ENCODE assay signal across 30 cellular contexts in genomic region chr6:19865178-19865577, GRCh38. TPM values are rescaled to one million over a fixed set of nuclear protein-coding genes. Genes with fewer than 3 reads are reported as not detected.
DNase-seq lines count a peak whose midpoint lies in the region; ATAC-seq and TF ChIP-seq lines count a peak whose summit lies in the region.
"Had no signal": no experiment of that assay in that cellular context is flagged by ENCODE, and none has a peak within 500 bp of the region (broad histone marks: within the 10 kb centered on the region; RNA-seq: fewer than 3 reads in every experiment).

No MANE protein-coding gene starts in this region.

- no peaks in the 10 kb centered on the region for H3K36me3 ChIP-seq in left ventricle myocardium inferior
- H3K36me3 ChIP-seq: neural progenitor cell, SJCRH30, suprapubic skin, upper lobe of right lung had no signal

- peak; percentile 54 for DNase-seq in NCI-H510A treated with DMSO at 0.1 percent for 48 hours (lab: John Stamatoyannopoulos, UW)
- DNase-seq in NCI-H510A (lab: John Stamatoyannopoulos, UW), result no peak
- DNase-seq in NCI-H146 (lab: John Stamatoyannopoulos, UW), result peak; percentile 93
- peak; percentile 87 for DNase-seq in NCI-H774 (lab: John Stamatoyannopoulos, UW)
- DNase-seq in stimulated activated CD4-positive, alpha-beta T cell treated with anti-CD3 and anti-CD28 coated beads, Interleukin-2, amount 100 ng/mL, for 24 hours, result no peak
- DNase-seq in D341Med (ENCODE audit: low spot score), result no peak
- no peak for DNase-seq in left ventricle myocardium inferior
- DNase-seq in sciatic nerve (ENCODE audit: low spot score), result no peak
- DNase-seq: activated CD4-positive, alpha-beta T cell treated with anti-CD3 and anti-CD28 coated beads for 36 hours; activated CD8-positive, alpha-beta memory T cell treated with anti-CD3 and anti-CD28 coated beads, Interleukin-2, amount 50 U/mL, for 48 hours; activated CD8-positive, alpha-beta T cell treated with anti-CD3 and anti-CD28 coated beads for 36 hours; activated naive CD4-positive, alpha-beta T cell treated with anti-CD3 and anti-CD28 coated beads, Interleukin-2, amount 10 ng/mL, durations not matched to agents 7 days and 5 days; CD4-positive, alpha-beta T cell; H9; islet precursor cell; KG1; left ventricle myocardium superior; MM.1S; NCI-H187 treated with DMSO at 0.1 percent for 48 hours; NCI-H524 treated with DMSO at 0.1 percent for 48 hours; SJCRH30; stimulated activated naive CD4-positive, alpha-beta T cell treated with Interleukin-2 at 50 U/mL for 16 hours; SW 1271; upper lobe of right lung had no signal

- ATAC-seq in sciatic nerve, result no peak
- ATAC-seq: activated CD4-positive, alpha-beta T cell treated with anti-CD3 and anti-CD28 coated beads for 36 hours; activated CD8-positive, alpha-beta T cell treated with anti-CD3 and anti-CD28 coated beads for 36 hours; esophagus mucosa; left ventricle myocardium superior; upper lobe of right lung had no signal

- no peak overlapping the region for H3K27ac ChIP-seq in left ventricle myocardium inferior (replicated peaks)
- H3K27ac ChIP-seq: HL-60, neural progenitor cell, SJCRH30, suprapubic skin, upper lobe of right lung, VCaP had no signal

- no peak for TF ChIP-seq CTCF in left ventricle myocardium inferior (IDR thresholded peaks at IDR 0.05; ENCODE audit: borderline replicate concordance)

- H3K9me3 ChIP-seq in left ventricle myocardium inferior (replicated peaks), result no peaks in the 10 kb centered on the region
- H3K9me3 ChIP-seq: SJCRH30, suprapubic skin, upper lobe of right lung had no signal

- peaks cover 5% of the 10 kb centered on the region for H3K4me1 ChIP-seq in left ventricle myocardium inferior
- H3K4me1 ChIP-seq: neural progenitor cell, upper lobe of right lung had no signal

- H3K27me3 ChIP-seq in left ventricle myocardium inferior (ENCODE audit: low read depth), result peaks cover 72% of the 10 kb centered on the region
- H3K27me3 ChIP-seq: neural progenitor cell, SJCRH30, suprapubic skin had no signal

- H3K4me3 ChIP-seq in left ventricle myocardium inferior, result no peak overlapping the region
- H3K4me3 ChIP-seq: neural progenitor cell, SJCRH30, smooth muscle cell, suprapubic skin, upper lobe of right lung had no signal

- intact Hi-C loops in left ventricle myocardium inferior (cut with micrococcal nuclease) (no loop called here), sciatic nerve (cut with DNase I) (no loop called here)

RNA-seq across cellular contexts. Expression of gene ID4, which starts 28.0 kb away (rescaled TPM):
- 3.0 TPM for total RNA-seq in left ventricle myocardium inferior
- 37.0 TPM for total RNA-seq in sciatic nerve
- total RNA-seq: activated CD4-positive, alpha-beta T cell treated with anti-CD3 and anti-CD28 coated beads for 36 hours; activated CD8-positive, alpha-beta T cell treated with anti-CD3 and anti-CD28 coated beads for 36 hours; CD4-positive, alpha-beta T cell had no signal

Comparison
In these comparisons a context has a peak if more than half of its experiments do, and no peak if none do; other contexts are left out.
1. DNase-seq: peak in NCI-H510A treated with DMSO at 0.1 percent for 48 hours (single experiment), NCI-H146 (single experiment) and NCI-H774 (single experiment); none in NCI-H510A (single experiment), stimulated activated CD4-positive, alpha-beta T cell treated with anti-CD3 and anti-CD28 coated beads, Interleukin-2, amount 100 ng/mL, for 24 hours (0 of 2), D341Med (single experiment), left ventricle myocardium inferior (single experiment) and sciatic nerve (single experiment).